In genomic region chr5:85108471-85108870, GRCh38 we compare ENCODE assay signal across 1 cellular context.
TF ChIP-seq lines count a peak whose summit lies in the region.

No MANE protein-coding gene starts in this region.

TF ChIP-seq in HCT116, 20 proteins besides CTCF, POLR2A, EP300 and RAD21 (continued from another document):
- no peak for TF ChIP-seq ZFX (IDR thresholded peaks at IDR 0.05)
